Comparison of ENCODE assay signal across 8 cellular contexts in the genomic region with DNA sequence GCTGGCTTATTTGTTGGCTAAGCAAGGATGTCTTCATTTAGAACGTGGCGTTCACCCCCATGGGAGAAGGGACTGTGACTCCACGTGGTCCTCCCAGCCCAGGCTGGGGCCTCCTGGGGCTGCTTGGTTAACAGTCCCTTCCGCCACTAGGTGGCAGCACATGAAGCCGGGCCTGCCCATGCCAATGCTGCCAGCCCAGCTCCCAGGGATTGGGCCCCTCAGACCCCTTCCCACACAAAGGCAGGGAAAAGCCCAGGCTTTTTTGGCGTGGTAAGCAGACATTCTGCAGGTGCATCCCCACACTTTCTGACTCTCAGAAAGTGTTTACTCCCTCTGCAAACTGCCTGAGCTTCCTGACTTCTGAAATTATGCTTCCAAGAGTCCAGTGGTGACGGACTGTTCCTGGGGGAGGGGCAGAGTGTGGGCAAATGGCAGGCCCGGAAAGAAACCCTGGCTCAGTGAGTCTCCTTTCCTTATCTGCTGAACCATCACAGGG. TPM values are rescaled to one million over a fixed set of nuclear protein-coding genes. Genes with fewer than 3 reads are reported as not detected.
DNase-seq lines count a peak whose midpoint lies in the region; ATAC-seq, FAIRE-seq and TF ChIP-seq lines count a peak whose summit lies in the region.

No MANE protein-coding gene starts in this region.

- TF ChIP-seq CTCF in bronchial epithelial cell (IDR thresholded peaks at IDR 0.05; ENCODE audit: insufficient read depth, low read length, severe bottlenecking) (peak; percentile 92), kidney epithelial cell (IDR thresholded peaks at IDR 0.05; ENCODE audit: insufficient read depth, low read length, poor library complexity, severe bottlenecking) (peak; percentile 94)

- H3K4me3 ChIP-seq in bronchial epithelial cell (ENCODE audit: low read depth, low read length) (no peak overlapping the region), kidney epithelial cell (ENCODE audit: low read depth, low read length) (no peak overlapping the region)

- peak; percentile 32 to 64 (median 48) for DNase-seq in NCI-H1417 (lab: John Stamatoyannopoulos, UW)
- DNase-seq in NCI-H1417 treated with DMSO at 0.1 percent for 48 hours (lab: John Stamatoyannopoulos, UW) = no peak
- peak; percentile 63 for DNase-seq in NCI-H1105 (lab: John Stamatoyannopoulos, UW)
- peak; percentile 66 to 90 (median 78) for DNase-seq in activated CD4-positive, CD25-positive, alpha-beta regulatory T cell (lab: John Stamatoyannopoulos, UW)
- peak; percentile 23 for DNase-seq in bronchial epithelial cell (ENCODE audit: low read depth)
- no peak for DNase-seq in kidney epithelial cell (ENCODE audit: low read depth)
- DNase-seq in stimulated activated CD4-positive, alpha-beta T cell treated with anti-CD3 and anti-CD28 coated beads, Interleukin-2, amount 100 ng/mL, for 4 hours (ENCODE audit: low read depth) = peak; percentile 80

- H3K27me3 ChIP-seq in bronchial epithelial cell (ENCODE audit: control insufficient read depth, insufficient read depth, low read length) = no peaks in the 10 kb centered on the region
- no peaks in the 10 kb centered on the region for H3K27me3 ChIP-seq in kidney epithelial cell (ENCODE audit: control insufficient read depth, insufficient read depth, low read length)

- no peak for ATAC-seq in HG02938 (IDR thresholded peaks at IDR 0.05; ENCODE audit: unreplicated experiment)

- FAIRE-seq in bronchial epithelial cell (lab: Jason Lieb, UNC) = peak; percentile 18

- H3K36me3 ChIP-seq in bronchial epithelial cell (ENCODE audit: control insufficient read depth, insufficient read depth, low read length) (no peaks in the 10 kb centered on the region), kidney epithelial cell (ENCODE audit: control insufficient read depth, insufficient read depth, low read length) (peaks cover 2% of the 10 kb centered on the region)

RNA-seq across cellular contexts. Expression of a gene that starts 3.1 kb away (rescaled TPM):
- total RNA-seq in bronchial epithelial cell (6.8 and 8.4 TPM in 2 replicates), kidney epithelial cell (54.5 and 60.3 TPM in 2 replicates)

RNA-seq across cellular contexts. Expression of a gene that starts 25.1 kb away (rescaled TPM):
- under 0.01 TPM in 2 replicates for total RNA-seq in bronchial epithelial cell
- total RNA-seq in kidney epithelial cell = 2.4 and 5.4 TPM in 2 replicates

Comparison
In these comparisons a context has a peak if more than half of its experiments do, and no peak if none do; other contexts are left out.
1. DNase-seq: peak in NCI-H1417 (3 of 3), NCI-H1105 (single experiment), activated CD4-positive, CD25-positive, alpha-beta regulatory T cell (4 of 4), bronchial epithelial cell (single experiment) and stimulated activated CD4-positive, alpha-beta T cell treated with anti-CD3 and anti-CD28 coated beads, Interleukin-2, amount 100 ng/mL, for 4 hours (single experiment); none in NCI-H1417 treated with DMSO at 0.1 percent for 48 hours (single experiment) and kidney epithelial cell (single experiment).